In genomic region chr2:88837511-88838160, GRCh38 we compare ENCODE assay signal across 13 cellular contexts.
"Had no signal": no experiment of that assay in that cellular context is flagged by ENCODE, and none has a peak within 500 bp of the region (broad histone marks: within the 10 kb centered on the region; RNA-seq: fewer than 3 reads in every experiment).

No MANE protein-coding gene starts in this region.

- H3K27me3 ChIP-seq: ovary, tibial artery, uterus had no signal

- H3K36me3 ChIP-seq: ovary, tibial artery, uterus, WERI-Rb-1 had no signal

- H3K27ac Mint-ChIP-seq: activated CD4-positive, alpha-beta memory T cell treated with anti-CD3 and anti-CD28 coated beads, Interleukin-2, amount 10 ng/mL, durations not matched to agents 7 days and 5 days; activated CD4-positive, alpha-beta T cell treated with anti-CD3 and anti-CD28 coated beads for 36 hours; activated T-cell treated with anti-CD3 and anti-CD28 coated beads, Interleukin-2, amount 50 U/mL, for 24 hours; naive thymus-derived CD4-positive, alpha-beta T cell had no signal

- FAIRE-seq: endometrium had no signal

- H3K27ac ChIP-seq: ovary, tibial artery, uterus, WERI-Rb-1 had no signal

- H3K9me3 Mint-ChIP-seq: activated CD4-positive, alpha-beta memory T cell treated with anti-CD3 and anti-CD28 coated beads, Interleukin-2, amount 10 ng/mL, durations not matched to agents 7 days and 5 days; activated T-cell treated with anti-CD3 and anti-CD28 coated beads, Interleukin-2, amount 50 U/mL, for 24 hours; naive thymus-derived CD4-positive, alpha-beta T cell had no signal

- H3K36me3 Mint-ChIP-seq: naive thymus-derived CD4-positive, alpha-beta T cell had no signal

- DNase-seq: activated CD4-positive, alpha-beta memory T cell treated with anti-CD3 and anti-CD28 coated beads, Interleukin-2, amount 10 ng/mL, durations not matched to agents 7 days and 5 days; activated CD4-positive, alpha-beta T cell treated with anti-CD3 and anti-CD28 coated beads for 36 hours; activated naive CD4-positive, alpha-beta T cell treated with anti-CD3 and anti-CD28 coated beads, Interleukin-2, amount 50 U/mL, for 16 hours; activated T-cell treated with anti-CD3 and anti-CD28 coated beads, Interleukin-2, amount 50 U/mL, for 24 hours; amniotic stem cell; islet precursor cell; naive thymus-derived CD4-positive, alpha-beta T cell; ovary; tibial artery; uterus; WERI-Rb-1 had no signal

- H3K4me1 ChIP-seq: tibial artery, uterus had no signal

- ATAC-seq: activated CD4-positive, alpha-beta T cell treated with anti-CD3 and anti-CD28 coated beads for 36 hours; sciatic nerve had no signal

- H3K4me3 ChIP-seq: ovary, tibial artery, uterus had no signal

- H3K4me1 Mint-ChIP-seq: activated CD4-positive, alpha-beta memory T cell treated with anti-CD3 and anti-CD28 coated beads, Interleukin-2, amount 10 ng/mL, durations not matched to agents 7 days and 5 days; activated CD4-positive, alpha-beta T cell treated with anti-CD3 and anti-CD28 coated beads for 36 hours had no signal

- H3K9me3 ChIP-seq: ovary, tibial artery, uterus had no signal

- H3K4me3 Mint-ChIP-seq: activated CD4-positive, alpha-beta memory T cell treated with anti-CD3 and anti-CD28 coated beads, Interleukin-2, amount 10 ng/mL, durations not matched to agents 7 days and 5 days; activated CD4-positive, alpha-beta T cell treated with anti-CD3 and anti-CD28 coated beads for 36 hours; activated T-cell treated with anti-CD3 and anti-CD28 coated beads, Interleukin-2, amount 50 U/mL, for 24 hours; naive thymus-derived CD4-positive, alpha-beta T cell had no signal

- H3K27me3 Mint-ChIP-seq: activated CD4-positive, alpha-beta T cell treated with anti-CD3 and anti-CD28 coated beads for 36 hours; activated T-cell treated with anti-CD3 and anti-CD28 coated beads, Interleukin-2, amount 50 U/mL, for 24 hours had no signal
